ENCODE assay signal across 18 cellular contexts in genomic region chr12:27290501-27291168, GRCh38. TPM values are rescaled to one million over a fixed set of nuclear protein-coding genes. Genes with fewer than 3 reads are reported as not detected.
DNase-seq lines count a peak whose midpoint lies in the region; ATAC-seq lines count a peak whose summit lies in the region.
"Had no signal": no experiment of that assay in that cellular context is flagged by ENCODE, and none has a peak within 500 bp of the region (broad histone marks: within the 10 kb centered on the region; RNA-seq: fewer than 3 reads in every experiment).

No MANE protein-coding gene starts in this region.

- DNase-seq in NCI-H146 (lab: John Stamatoyannopoulos, UW) (peak; percentile 16), NCI-H146 treated with DMSO at 0.1 percent for 48 hours (lab: John Stamatoyannopoulos, UW; ENCODE audit: unreplicated experiment) (no peak), NCI-H526 treated with DMSO at 0.1 percent for 48 hours (lab: John Stamatoyannopoulos, UW) (peak; percentile 47), left ventricle myocardium superior (no peak), sciatic nerve (ENCODE audit: low spot score) (no peak)
- DNase-seq in stimulated activated naive B cell treated with anti-CD40 and anti-IgM and Interleukin-4, amounts not matched to agents 10 μg/mL and 1 μg/mL and 100 μg/mL, for 72 hours, result no peak
- no peak for DNase-seq in activated T-cell treated with anti-CD3 and anti-CD28 coated beads, Interleukin-2, amount 50 U/mL, for 1 hour
- DNase-seq: activated CD4-positive, CD25-positive, alpha-beta regulatory T cell treated with anti-CD3 and anti-CD28 coated beads, Interleukin-2, amount 50 U/mL, for 72 hours; activated CD8-positive, alpha-beta memory T cell treated with anti-CD3 and anti-CD28 coated beads, Interleukin-2, amount 50 U/mL, for 4 hours; activated naive CD4-positive, alpha-beta T cell treated with anti-CD3 and anti-CD28 coated beads for 36 hours; brain microvascular endothelial cell; EL; Karpas-422; NCI-H187; NK-92 treated with Interleukin-12 subunit alpha and Interleukin-12 subunit beta, amount 100 ng/mL, for 24 hours; stimulated activated CD4-positive, alpha-beta T cell treated with anti-CD3 and anti-CD28 coated beads, Interleukin-12 subunit alpha, Interleukin-12 subunit beta, amount 100 ng/mL, for 4 hours; T-helper 17 cell had no signal

- intact Hi-C loops in left ventricle myocardium superior (cut with micrococcal nuclease) (no loop called here), sciatic nerve (cut with DNase I) (no loop called here)

- no peaks in the 10 kb centered on the region for H3K9me3 Mint-ChIP-seq in stimulated activated naive B cell treated with anti-CD40 and anti-IgM and Interleukin-4, amounts not matched to agents 10 μg/mL and 1 μg/mL and 100 μg/mL, for 72 hours
- H3K9me3 Mint-ChIP-seq: activated naive CD4-positive, alpha-beta T cell treated with anti-CD3 and anti-CD28 coated beads for 36 hours had no signal

- H3K4me1 Mint-ChIP-seq in stimulated activated naive B cell treated with anti-CD40 and anti-IgM and Interleukin-4, amounts not matched to agents 10 μg/mL and 1 μg/mL and 100 μg/mL, for 72 hours, result peaks cover 21 to 44% of the 10 kb centered on the region in 2 donors

- no peaks in the 10 kb centered on the region for H3K27me3 Mint-ChIP-seq in stimulated activated naive B cell treated with anti-CD40 and anti-IgM and Interleukin-4, amounts not matched to agents 10 μg/mL and 1 μg/mL and 100 μg/mL, for 72 hours
- H3K27me3 Mint-ChIP-seq: T-helper 17 cell had no signal

- peak; percentile 10 for ATAC-seq in left ventricle myocardium superior
- ATAC-seq in stimulated activated naive B cell treated with anti-CD40 and anti-IgM and Interleukin-4, amounts not matched to agents 10 μg/mL and 1 μg/mL and 100 μg/mL, for 72 hours (replicated peaks), result no peak
- no peak for ATAC-seq in sciatic nerve
- ATAC-seq in HG03095 (IDR thresholded peaks at IDR 0.05; ENCODE audit: unreplicated experiment), result no peak
- ATAC-seq: T-helper 17 cell had no signal

- peak overlapping the region; percentile 21 for H3K27ac Mint-ChIP-seq in stimulated activated naive B cell treated with anti-CD40 and anti-IgM and Interleukin-4, amounts not matched to agents 10 μg/mL and 1 μg/mL and 100 μg/mL, for 72 hours
- H3K27ac Mint-ChIP-seq: activated naive CD4-positive, alpha-beta T cell treated with anti-CD3 and anti-CD28 coated beads for 36 hours had no signal

- no peak overlapping the region for H3K4me3 Mint-ChIP-seq in stimulated activated naive B cell treated with anti-CD40 and anti-IgM and Interleukin-4, amounts not matched to agents 10 μg/mL and 1 μg/mL and 100 μg/mL, for 72 hours
- H3K4me3 Mint-ChIP-seq: activated naive CD4-positive, alpha-beta T cell treated with anti-CD3 and anti-CD28 coated beads for 36 hours; T-helper 17 cell had no signal

- H3K36me3 Mint-ChIP-seq in stimulated activated naive B cell treated with anti-CD40 and anti-IgM and Interleukin-4, amounts not matched to agents 10 μg/mL and 1 μg/mL and 100 μg/mL, for 72 hours, result peaks cover 28 to 38% of the 10 kb centered on the region in 2 donors

RNA-seq across cellular contexts. Expression of gene BMAL2, which starts 42.0 kb away (rescaled TPM):
- 2.5 TPM for total RNA-seq in left ventricle myocardium superior
- total RNA-seq in sciatic nerve, result 5.3 TPM

RNA-seq across cellular contexts. Expression of gene STK38L, which starts 46.5 kb away (rescaled TPM):
- total RNA-seq in left ventricle myocardium superior (66.1 TPM), sciatic nerve (45.1 TPM)

Comparison
In these comparisons a context has a peak if more than half of its experiments do, and no peak if none do; other contexts are left out.
1. DNase-seq: peak in NCI-H146 (single experiment) and NCI-H526 treated with DMSO at 0.1 percent for 48 hours (single experiment); none in NCI-H146 treated with DMSO at 0.1 percent for 48 hours (single experiment), left ventricle myocardium superior (single experiment), stimulated activated naive B cell treated with anti-CD40 and anti-IgM and Interleukin-4, amounts not matched to agents 10 μg/mL and 1 μg/mL and 100 μg/mL, for 72 hours (single experiment), sciatic nerve (single experiment) and activated T-cell treated with anti-CD3 and anti-CD28 coated beads, Interleukin-2, amount 50 U/mL, for 1 hour (single experiment).